Comparison of ENCODE assay signal across 14 cellular contexts in the genomic region with DNA sequence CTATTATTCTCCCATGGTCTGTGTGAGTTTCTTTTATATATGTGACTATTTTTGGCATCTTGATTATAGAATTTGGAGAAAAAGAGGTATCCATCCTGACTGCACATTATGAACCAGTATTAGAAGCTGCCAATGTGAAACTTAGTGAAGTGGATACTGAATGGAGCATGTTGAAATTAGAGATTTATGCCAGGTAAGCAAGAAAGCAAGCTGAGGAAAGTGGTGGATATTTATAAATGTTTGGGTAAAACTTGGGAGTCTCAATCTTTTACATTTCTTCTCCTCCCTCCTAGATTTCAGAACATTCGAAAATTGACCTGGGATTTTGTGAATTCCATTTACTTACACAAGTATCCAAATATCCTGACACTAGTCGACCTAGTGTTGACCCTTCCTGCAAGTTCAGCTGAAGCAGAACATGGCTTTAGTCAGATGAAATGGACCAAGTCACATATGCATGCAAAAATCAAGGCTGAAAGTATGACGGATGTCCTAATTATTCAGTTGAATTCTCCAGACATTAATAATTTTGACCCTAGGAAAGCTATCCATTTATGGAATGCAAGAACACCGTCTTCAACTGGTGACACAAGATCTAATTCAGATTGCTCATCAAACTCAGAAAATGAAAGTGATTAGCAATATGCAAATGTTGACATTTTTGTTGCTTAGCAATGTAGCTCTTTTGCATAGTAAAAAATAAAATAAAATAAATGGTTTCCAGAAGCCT.
A peak's percentile ranks its signal among the peaks of the same experiment; 100 is the strongest.
DNase-seq lines count a peak whose midpoint lies in the region; ATAC-seq and TF ChIP-seq lines count a peak whose summit lies in the region.
"Had no signal": no experiment of that assay in that cellular context is flagged by ENCODE, and none has a peak within 500 bp of the region (broad histone marks: within the 10 kb centered on the region; RNA-seq: fewer than 3 reads in every experiment).

No MANE protein-coding gene starts in this region.

- no peak overlapping the region for H3K4me3 Mint-ChIP-seq in activated CD4-positive, alpha-beta memory T cell treated with anti-CD3 and anti-CD28 coated beads for 36 hours

- peaks cover 9% of the 10 kb centered on the region for H3K36me3 Mint-ChIP-seq in activated CD4-positive, alpha-beta memory T cell treated with anti-CD3 and anti-CD28 coated beads for 36 hours

- TF ChIP-seq CTCF in foreskin fibroblast (IDR thresholded peaks at IDR 0.05; ENCODE audit: low read depth, low read length) = no peak

- CTCF ChIA-PET in activated CD4-positive, alpha-beta memory T cell treated with anti-CD3 and anti-CD28 coated beads for 36 hours (lab: Charles Lee) = interaction anchor here (1.0 to 2.1 kb wide), 7 partner anchors 10 to 139 kb away, joined by 3 to 14 read pairs (median 6); no protein-coding TSS in a partner anchor

- H3K4me1 Mint-ChIP-seq in activated CD4-positive, alpha-beta memory T cell treated with anti-CD3 and anti-CD28 coated beads for 36 hours (ENCODE audit: low read depth) = peaks cover 93% of the 10 kb centered on the region

- peak overlapping the region; percentile 70 for H3K27ac Mint-ChIP-seq in activated CD4-positive, alpha-beta memory T cell treated with anti-CD3 and anti-CD28 coated beads for 36 hours

- POLR2A ChIA-PET in activated CD4-positive, alpha-beta memory T cell treated with anti-CD3 and anti-CD28 coated beads for 36 hours (lab: Charles Lee) = interaction anchor here (1.0 to 1.8 kb wide), 7 partner anchors 11 to 69 kb away, joined by 3 to 10 read pairs (median 6); partner anchors contain the start of gene IL7R

- ATAC-seq in HG03135 (IDR thresholded peaks at IDR 0.05; ENCODE audit: unreplicated experiment) (no peak), GM21825 (IDR thresholded peaks at IDR 0.05; ENCODE audit: unreplicated experiment) (no peak)
- ATAC-seq: lower lobe of right lung had no signal

- no peaks in the 10 kb centered on the region for H3K27me3 Mint-ChIP-seq in activated CD4-positive, alpha-beta memory T cell treated with anti-CD3 and anti-CD28 coated beads for 36 hours

- peak; percentile 18 for DNase-seq in AG20443 (ENCODE audit: low spot score)
- DNase-seq in EL = peak; percentile 89
- DNase-seq in activated CD4-positive, alpha-beta memory T cell treated with anti-CD3 and anti-CD28 coated beads for 36 hours = no peak
- peak; percentile 23 to 27 for DNase-seq in foreskin fibroblast
- DNase-seq in HuH-7.5 (ENCODE audit: low spot score) = no peak
- DNase-seq: central memory CD4-positive, alpha-beta T cell; COR-L47; KBM-7; lower lobe of right lung; NCI-H1417; OCI-M1; SW 1271 had no signal

- no peak overlapping the region for H3K4me3 ChIP-seq in foreskin fibroblast (ENCODE audit: low read depth in 1 of 2, low read length in 2 of 2)
- H3K4me3 ChIP-seq: lower lobe of right lung had no signal

- no peaks in the 10 kb centered on the region for H3K9me3 Mint-ChIP-seq in activated CD4-positive, alpha-beta memory T cell treated with anti-CD3 and anti-CD28 coated beads for 36 hours

- intact Hi-C loops in activated CD4-positive, alpha-beta memory T cell treated with anti-CD3 and anti-CD28 coated beads for 36 hours (cut with micrococcal nuclease) = no loop called here

Comparison
In these comparisons a context has a peak if more than half of its experiments do, and no peak if none do; other contexts are left out.
1. DNase-seq: peak in AG20443 (single experiment), EL (single experiment) and foreskin fibroblast (2 of 2); none in activated CD4-positive, alpha-beta memory T cell treated with anti-CD3 and anti-CD28 coated beads for 36 hours (single experiment) and HuH-7.5 (single experiment).